13 cellular contexts compared by ENCODE assay signal in the genomic region with DNA sequence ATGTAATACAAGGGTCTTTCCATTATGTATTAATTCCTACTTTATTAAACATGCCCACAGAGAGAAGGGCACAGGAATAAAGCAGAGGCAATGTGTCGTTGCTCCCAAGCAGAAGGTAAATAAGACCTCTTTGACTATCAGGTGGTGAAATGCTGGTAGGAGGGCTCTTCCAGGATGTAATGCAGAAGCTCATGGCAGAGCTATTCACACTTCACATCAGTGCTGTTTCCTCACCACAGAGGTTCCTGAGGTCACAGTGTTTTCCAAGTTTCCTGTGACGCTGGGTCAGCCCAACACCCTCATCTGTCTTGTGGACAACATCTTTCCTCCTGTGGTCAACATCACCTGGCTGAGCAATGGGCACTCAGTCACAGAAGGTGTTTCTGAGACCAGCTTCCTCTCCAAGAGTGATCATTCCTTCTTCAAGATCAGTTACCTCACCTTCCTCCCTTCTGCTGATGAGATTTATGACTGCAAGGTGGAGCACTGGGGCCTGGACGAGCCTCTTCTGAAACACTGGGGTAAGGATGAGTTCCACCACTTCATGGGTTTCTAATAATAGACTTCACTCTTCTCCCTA. TPM values are rescaled to one million over a fixed set of nuclear protein-coding genes. Genes with fewer than 3 reads are reported as not detected.
DNase-seq lines count a peak whose midpoint lies in the region; ATAC-seq, FAIRE-seq and TF ChIP-seq lines count a peak whose summit lies in the region.
"Not testable (repeated sequence)": the region's sequence is repeated elsewhere in the genome, so short reads cannot be mapped to it uniquely, and the experiment has no call there.
"Had no signal": no experiment of that assay in that cellular context is flagged by ENCODE, and none has a peak within 500 bp of the region (broad histone marks: within the 10 kb centered on the region; RNA-seq: fewer than 3 reads in every experiment).

No MANE protein-coding gene starts in this region.

- CTCF ChIA-PET in naive thymus-derived CD4-positive, alpha-beta T cell (lab: Charles Lee) = not testable (repeated sequence)

- intact Hi-C loops in naive thymus-derived CD4-positive, alpha-beta T cell (cut with micrococcal nuclease) = not testable (repeated sequence)

- FAIRE-seq in GM18507 (lab: Jason Lieb, UNC) (peak; percentile 83), bronchial epithelial cell (lab: Jason Lieb, UNC) (peak; percentile 98), urothelium cell line (lab: Jason Lieb, UNC) (peak; percentile 52)

- H3K4me3 Mint-ChIP-seq in IgD-negative memory B cell = peak overlapping the region in 3 of 4 donors; percentile 45 to 62 (median 61)
- not testable (repeated sequence) for H3K4me3 Mint-ChIP-seq in immature natural killer cell; naive thymus-derived CD4-positive, alpha-beta T cell

- peak; percentile 22 for ATAC-seq in naive thymus-derived CD4-positive, alpha-beta T cell

- not testable (repeated sequence) for H3K9me3 ChIP-seq in naive thymus-derived CD4-positive, alpha-beta T cell (ENCODE audit: control insufficient read depth in 2 of 3, low read length in 3 of 3)

- H3K36me3 ChIP-seq in bronchial epithelial cell (ENCODE audit: control insufficient read depth, insufficient read depth, low read length); naive thymus-derived CD4-positive, alpha-beta T cell (ENCODE audit: control insufficient read depth in 2 of 3, insufficient read depth in 3 of 3, low read length in 3 of 3): not testable (repeated sequence)

- H3K4me1 ChIP-seq in naive thymus-derived CD4-positive, alpha-beta T cell (ENCODE audit: control insufficient read depth in 2 of 2, insufficient read depth in 2 of 2, low read length in 2 of 2) = not testable (repeated sequence)

- peak; percentile 38 for DNase-seq in CD1c-positive myeloid dendritic cell (ENCODE audit: extremely low spot score)
- not testable (repeated sequence) for DNase-seq in GM18507 (ENCODE audit: extremely low spot score, insufficient read length, low read depth); bronchial epithelial cell (ENCODE audit: low read depth); naive thymus-derived CD4-positive, alpha-beta T cell; urothelium cell line (ENCODE audit: low spot score)
- peak; percentile 28 to 35 (median 30) for DNase-seq in immature natural killer cell

- H3K4me3 ChIP-seq in bronchial epithelial cell (ENCODE audit: low read depth, low read length); naive thymus-derived CD4-positive, alpha-beta T cell (ENCODE audit: low read length): not testable (repeated sequence)

- not testable (repeated sequence) for H3K9me3 Mint-ChIP-seq in IgD-negative memory B cell; immature natural killer cell; naive thymus-derived CD4-positive, alpha-beta T cell

- POLR2A ChIA-PET in naive thymus-derived CD4-positive, alpha-beta T cell (lab: Charles Lee) = not testable (repeated sequence)

- TF ChIP-seq CTCF in bronchial epithelial cell (IDR thresholded peaks at IDR 0.05; ENCODE audit: insufficient read depth, low read length, severe bottlenecking) = not testable (repeated sequence)

- H3K27me3 Mint-ChIP-seq in IgD-negative memory B cell = peaks cover 15% of the 10 kb centered on the region
- not testable (repeated sequence) for H3K27me3 Mint-ChIP-seq in immature natural killer cell (ENCODE audit: low read depth in 3 of 3)
- H3K27me3 Mint-ChIP-seq in naive thymus-derived CD4-positive, alpha-beta T cell = peaks cover 24 to 50% (median 32%) of the 10 kb centered on the region in 5 donors

- not testable (repeated sequence) for H3K4me1 Mint-ChIP-seq in IgD-negative memory B cell; naive thymus-derived CD4-positive, alpha-beta T cell
- H3K4me1 Mint-ChIP-seq in immature natural killer cell = peaks cover 12 to 15% of the 10 kb centered on the region in 2 donors

- H3K36me3 Mint-ChIP-seq in IgD-negative memory B cell; immature natural killer cell; naive thymus-derived CD4-positive, alpha-beta T cell: not testable (repeated sequence)

- not testable (repeated sequence) for H3K27ac ChIP-seq in naive thymus-derived CD4-positive, alpha-beta T cell (ENCODE audit: low read depth, low read length)

- H3K27ac Mint-ChIP-seq in IgD-negative memory B cell (peak overlapping the region in 1 of 3 donors; percentile 16), immature natural killer cell (peak overlapping the region in 1 of 6 donors; percentile 10)
- not testable (repeated sequence) for H3K27ac Mint-ChIP-seq in naive thymus-derived CD4-positive, alpha-beta T cell

- not testable (repeated sequence) for H3K27me3 ChIP-seq in bronchial epithelial cell (ENCODE audit: control insufficient read depth, insufficient read depth, low read length); naive thymus-derived CD4-positive, alpha-beta T cell (ENCODE audit: control insufficient read depth in 2 of 2, insufficient read depth in 2 of 2, low read length in 2 of 2)

RNA-seq across cellular contexts. Expression of a gene that starts 4.5 kb away (rescaled TPM):
- 167 TPM for polyA plus RNA-seq in IgD-negative memory B cell
- total RNA-seq in bronchial epithelial cell = not detected in 2 replicates
- 1 to 10 TPM; 1.5 to 5.9 (median 2.5) TPM for polyA plus RNA-seq in immature natural killer cell
- 10 to 100 TPM in 1 of 5 experiments, 1 to 10 TPM in 1, not detected in 3; 3.9 to 13.3 TPM for total RNA-seq in naive thymus-derived CD4-positive, alpha-beta T cell
- not detected for polyA plus RNA-seq in naive thymus-derived CD4-positive, alpha-beta T cell
- total RNA-seq: Caco-2, GM23338, H4, H9 had no signal
- polyA plus RNA-seq: A549, BJ, GM23338 had no signal

RNA-seq across cellular contexts. Expression of a gene that starts 17.7 kb away (rescaled TPM):
- 121 TPM for polyA plus RNA-seq in IgD-negative memory B cell
- not detected in 2 replicates for total RNA-seq in bronchial epithelial cell
- 1 to 10 TPM; 1.9 to 3.8 (median 2.9) TPM for polyA plus RNA-seq in immature natural killer cell
- 10 to 100 TPM in 1 of 5 experiments, 1 to 10 TPM in 2, not detected in 2; 1.8 to 24.8 (median 3.5) TPM for total RNA-seq in naive thymus-derived CD4-positive, alpha-beta T cell
- polyA plus RNA-seq in naive thymus-derived CD4-positive, alpha-beta T cell = under 1 TPM in 1 of 2 donors, not detected in 1; 0.95 TPM
- total RNA-seq: Caco-2, GM23338, H4, H9 had no signal
- polyA plus RNA-seq: A549, BJ, GM23338 had no signal

Comparison
In these comparisons a context has a peak if more than half of its experiments do, and no peak if none do; other contexts are left out.
1. RNA of a gene that starts 4.5 kb away (polyA plus RNA-seq): 167 TPM in IgD-negative memory B cell (single experiment); 1.5 to 5.9 TPM in immature natural killer cell and not detected in naive thymus-derived CD4-positive, alpha-beta T cell; every median in the first group is over 10 times any median in the second.
2. RNA of a gene that starts 17.7 kb away (polyA plus RNA-seq): 121 TPM in IgD-negative memory B cell (single experiment); 1.9 to 3.8 TPM in immature natural killer cell and 0.95 TPM in naive thymus-derived CD4-positive, alpha-beta T cell; every median in the first group is over 10 times any median in the second.